1 cellular context compared by ENCODE assay signal in the genomic region with DNA sequence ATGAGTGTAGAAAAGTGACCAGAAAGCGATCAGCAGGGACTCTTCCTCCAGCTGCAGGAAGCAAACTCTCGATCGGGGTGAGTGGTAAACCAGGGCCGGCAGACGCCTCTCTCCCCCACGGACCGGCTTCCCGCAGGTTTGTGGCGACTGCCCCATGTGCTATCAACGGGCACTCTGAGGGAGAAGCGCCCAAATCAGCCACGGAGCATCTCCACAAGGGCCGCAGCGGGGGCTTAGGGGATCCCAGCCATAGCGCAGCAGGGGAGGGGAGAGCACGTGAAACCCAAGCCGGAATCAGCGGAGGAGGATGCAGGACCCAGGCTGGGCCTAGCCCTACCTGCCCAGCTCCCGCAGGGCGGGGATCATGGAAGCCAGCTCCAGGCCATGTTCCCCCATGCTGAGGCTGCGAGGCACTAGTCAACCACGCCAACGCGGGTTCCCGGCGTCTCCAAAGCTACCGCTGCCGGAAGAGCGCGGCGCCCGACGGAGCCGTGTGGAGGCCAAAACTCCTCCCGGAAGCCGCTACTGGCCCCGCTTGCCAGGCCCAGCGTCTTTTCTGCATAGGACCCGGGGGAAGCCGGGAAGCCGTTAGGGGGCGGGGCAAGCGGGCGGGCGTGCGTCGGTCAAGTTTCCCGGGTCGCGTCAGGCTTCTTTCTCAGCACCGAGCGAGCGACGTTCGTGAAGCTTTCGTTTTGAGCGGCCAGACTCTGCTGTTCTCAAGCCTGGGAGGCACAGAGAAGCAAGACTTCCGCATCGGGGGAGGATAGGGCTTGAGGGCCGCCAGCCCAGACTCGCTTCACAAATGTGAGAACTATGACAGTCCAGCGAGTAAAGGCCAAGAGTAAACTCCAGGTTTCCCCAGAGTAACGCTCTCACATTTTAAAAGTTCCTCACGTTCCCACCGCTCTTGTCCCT.
TF ChIP-seq lines count a peak whose summit lies in the region.

Gene ATR, minus strand, starts transcription at position 425 of the 915 bp plus-strand sequence. Its CDS starts 29 bp downstream, at position 396.

TF ChIP-seq in K562, 482 proteins besides CTCF, POLR2A, EP300 and RAD21 (continued from another document and continues in another):
- TF ChIP-seq FOS (IDR thresholded peaks at IDR 0.05; ENCODE audit: extremely low read depth, insufficient read length), result no peak
- TF ChIP-seq ZC3H11A (IDR thresholded peaks at IDR 0.05; ENCODE audit: low read depth, low read length), result no peak
- TF ChIP-seq BCOR (IDR thresholded peaks at IDR 0.05), result peak; percentile 70
- peak; percentile 86 for TF ChIP-seq CREM (IDR thresholded peaks at IDR 0.05; ENCODE audit: low read depth)
- TF ChIP-seq, protein P1, sequence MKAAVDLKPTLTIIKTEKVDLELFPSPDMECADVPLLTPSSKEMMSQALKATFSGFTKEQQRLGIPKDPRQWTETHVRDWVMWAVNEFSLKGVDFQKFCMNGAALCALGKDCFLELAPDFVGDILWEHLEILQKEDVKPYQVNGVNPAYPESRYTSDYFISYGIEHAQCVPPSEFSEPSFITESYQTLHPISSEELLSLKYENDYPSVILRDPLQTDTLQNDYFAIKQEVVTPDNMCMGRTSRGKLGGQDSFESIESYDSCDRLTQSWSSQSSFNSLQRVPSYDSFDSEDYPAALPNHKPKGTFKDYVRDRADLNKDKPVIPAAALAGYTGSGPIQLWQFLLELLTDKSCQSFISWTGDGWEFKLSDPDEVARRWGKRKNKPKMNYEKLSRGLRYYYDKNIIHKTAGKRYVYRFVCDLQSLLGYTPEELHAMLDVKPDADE (conservative IDR thresholded peaks at IDR 0.05; ENCODE audit: control insufficient read depth, low read depth, low read length), result peak; percentile 90
- TF ChIP-seq, protein P2, sequence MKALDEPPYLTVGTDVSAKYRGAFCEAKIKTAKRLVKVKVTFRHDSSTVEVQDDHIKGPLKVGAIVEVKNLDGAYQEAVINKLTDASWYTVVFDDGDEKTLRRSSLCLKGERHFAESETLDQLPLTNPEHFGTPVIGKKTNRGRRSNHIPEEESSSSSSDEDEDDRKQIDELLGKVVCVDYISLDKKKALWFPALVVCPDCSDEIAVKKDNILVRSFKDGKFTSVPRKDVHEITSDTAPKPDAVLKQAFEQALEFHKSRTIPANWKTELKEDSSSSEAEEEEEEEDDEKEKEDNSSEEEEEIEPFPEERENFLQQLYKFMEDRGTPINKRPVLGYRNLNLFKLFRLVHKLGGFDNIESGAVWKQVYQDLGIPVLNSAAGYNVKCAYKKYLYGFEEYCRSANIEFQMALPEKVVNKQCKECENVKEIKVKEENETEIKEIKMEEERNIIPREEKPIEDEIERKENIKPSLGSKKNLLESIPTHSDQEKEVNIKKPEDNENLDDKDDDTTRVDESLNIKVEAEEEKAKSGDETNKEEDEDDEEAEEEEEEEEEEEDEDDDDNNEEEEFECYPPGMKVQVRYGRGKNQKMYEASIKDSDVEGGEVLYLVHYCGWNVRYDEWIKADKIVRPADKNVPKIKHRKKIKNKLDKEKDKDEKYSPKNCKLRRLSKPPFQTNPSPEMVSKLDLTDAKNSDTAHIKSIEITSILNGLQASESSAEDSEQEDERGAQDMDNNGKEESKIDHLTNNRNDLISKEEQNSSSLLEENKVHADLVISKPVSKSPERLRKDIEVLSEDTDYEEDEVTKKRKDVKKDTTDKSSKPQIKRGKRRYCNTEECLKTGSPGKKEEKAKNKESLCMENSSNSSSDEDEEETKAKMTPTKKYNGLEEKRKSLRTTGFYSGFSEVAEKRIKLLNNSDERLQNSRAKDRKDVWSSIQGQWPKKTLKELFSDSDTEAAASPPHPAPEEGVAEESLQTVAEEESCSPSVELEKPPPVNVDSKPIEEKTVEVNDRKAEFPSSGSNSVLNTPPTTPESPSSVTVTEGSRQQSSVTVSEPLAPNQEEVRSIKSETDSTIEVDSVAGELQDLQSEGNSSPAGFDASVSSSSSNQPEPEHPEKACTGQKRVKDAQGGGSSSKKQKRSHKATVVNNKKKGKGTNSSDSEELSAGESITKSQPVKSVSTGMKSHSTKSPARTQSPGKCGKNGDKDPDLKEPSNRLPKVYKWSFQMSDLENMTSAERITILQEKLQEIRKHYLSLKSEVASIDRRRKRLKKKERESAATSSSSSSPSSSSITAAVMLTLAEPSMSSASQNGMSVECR (CRISPR knock-in tag; IDR thresholded peaks at IDR 0.05), result peak; percentile 87
- peak; percentile 62 for TF ChIP-seq POLR2B (IDR thresholded peaks at IDR 0.05; ENCODE audit: low read depth, partially characterized antibody)
- TF ChIP-seq MTA3 (IDR thresholded peaks at IDR 0.05; ENCODE audit: borderline replicate concordance), result peak; percentile 100
- TF ChIP-seq TOE1 (IDR thresholded peaks at IDR 0.05; ENCODE audit: borderline replicate concordance), result peak; percentile 98
- TF ChIP-seq TOE1 (CRISPR knock-in tag; IDR thresholded peaks at IDR 0.05; ENCODE audit: borderline replicate concordance, low read depth), result peak; percentile 42; the same call in 1 of the 2 replicates
- TF ChIP-seq FOXJ2 (tag; IDR thresholded peaks at IDR 0.05), result 0 out of 2 replicates have a peak, but pooled peaks have one; percentile 48
- TF ChIP-seq TBL1XR1 (IDR thresholded peaks at IDR 0.05; ENCODE audit: low read length in 2 of 2), result peak; percentile 56 to 72; a peak in 2 of 4 replicates
- TF ChIP-seq NCOA1 (IDR thresholded peaks at IDR 0.05; ENCODE audit: low read depth), result peak; percentile 76
- TF ChIP-seq MAFK (IDR thresholded peaks at IDR 0.05; ENCODE audit: low read length), result 0 out of 2 replicates have a peak, but pooled peaks have one; percentile 1
- TF ChIP-seq ZNF717 (CRISPR knock-in tag; IDR thresholded peaks at IDR 0.05), result no peak
- peak; percentile 90 for TF ChIP-seq TFAP4 (CRISPR knock-in tag; IDR thresholded peaks at IDR 0.05; ENCODE audit: borderline replicate concordance)
- no peak for TF ChIP-seq DNMT1 (IDR thresholded peaks at IDR 0.05)
- TF ChIP-seq PHF20 (IDR thresholded peaks at IDR 0.05; ENCODE audit: partially characterized antibody), result peak; percentile 70
- no peak for TF ChIP-seq FOXJ3 (CRISPR knock-in tag; IDR thresholded peaks at IDR 0.05)
- TF ChIP-seq ZNF140 (CRISPR knock-in tag; IDR thresholded peaks at IDR 0.05), result no peak
- TF ChIP-seq PHB (CRISPR knock-in tag; IDR thresholded peaks at IDR 0.05), result no peak
- no peak for TF ChIP-seq ADNP (tag; IDR thresholded peaks at IDR 0.05)
- TF ChIP-seq NBN (IDR thresholded peaks at IDR 0.05; ENCODE audit: low read depth), result peak; percentile 96
- no peak for TF ChIP-seq ZNF318 (IDR thresholded peaks at IDR 0.05; ENCODE audit: borderline replicate concordance in 1 of 2, low read depth in 1 of 2)
- peak; percentile 84 to 97 for TF ChIP-seq MAZ (CRISPR knock-in tag; conservative IDR thresholded peaks at IDR 0.05 in 1 of 2, IDR thresholded peaks at IDR 0.05 in 1 of 2)
- peak; percentile 43; the same call in 1 of the 2 replicates for TF ChIP-seq ZNF165 (CRISPR knock-in tag; IDR thresholded peaks at IDR 0.05; ENCODE audit: borderline replicate concordance)
- peak; percentile 80 for TF ChIP-seq SMAD4 (CRISPR knock-in tag; conservative IDR thresholded peaks at IDR 0.05)
- no peak; the same call in 1 of the 2 replicates for TF ChIP-seq SIN3B (IDR thresholded peaks at IDR 0.05; ENCODE audit: low read depth)
- no peak for TF ChIP-seq ZNF41 (CRISPR knock-in tag; conservative IDR thresholded peaks at IDR 0.05)
- no peak for TF ChIP-seq CHD2 (IDR thresholded peaks at IDR 0.05; ENCODE audit: low read depth, low read length)
- TF ChIP-seq SIN3A (IDR thresholded peaks at IDR 0.05; ENCODE audit: borderline replicate concordance in 2 of 2, control insufficient read depth in 1 of 2, low read depth in 2 of 2, low read length in 2 of 2), result peak; percentile 81 to 91; a peak in 3 of 4 replicates
- no peak for TF ChIP-seq E2F3 (CRISPR knock-in tag; IDR thresholded peaks at IDR 0.05)
- TF ChIP-seq, protein P3, sequence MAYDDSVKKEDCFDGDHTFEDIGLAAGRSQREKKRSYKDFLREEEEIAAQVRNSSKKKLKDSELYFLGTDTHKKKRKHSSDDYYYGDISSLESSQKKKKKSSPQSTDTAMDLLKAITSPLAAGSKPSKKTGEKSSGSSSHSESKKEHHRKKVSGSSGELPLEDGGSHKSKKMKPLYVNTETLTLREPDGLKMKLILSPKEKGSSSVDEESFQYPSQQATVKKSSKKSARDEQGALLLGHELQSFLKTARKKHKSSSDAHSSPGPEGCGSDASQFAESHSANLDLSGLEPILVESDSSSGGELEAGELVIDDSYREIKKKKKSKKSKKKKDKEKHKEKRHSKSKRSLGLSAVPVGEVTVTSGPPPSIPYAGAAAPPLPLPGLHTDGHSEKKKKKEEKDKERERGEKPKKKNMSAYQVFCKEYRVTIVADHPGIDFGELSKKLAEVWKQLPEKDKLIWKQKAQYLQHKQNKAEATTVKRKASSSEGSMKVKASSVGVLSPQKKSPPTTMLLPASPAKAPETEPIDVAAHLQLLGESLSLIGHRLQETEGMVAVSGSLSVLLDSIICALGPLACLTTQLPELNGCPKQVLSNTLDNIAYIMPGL (CRISPR knock-in tag; IDR thresholded peaks at IDR 0.05), result peak; percentile 84; the same call in 1 of the 2 replicates
- TF ChIP-seq ZBTB2 (IDR thresholded peaks at IDR 0.05), result peak; percentile 85
- no peak for TF ChIP-seq WHSC1 (IDR thresholded peaks at IDR 0.05; ENCODE audit: low read length)
- peak; percentile 83 for TF ChIP-seq PCBP1 (IDR thresholded peaks at IDR 0.05; ENCODE audit: low read depth, low read length, poor library complexity, severe bottlenecking)
- TF ChIP-seq, protein P4, sequence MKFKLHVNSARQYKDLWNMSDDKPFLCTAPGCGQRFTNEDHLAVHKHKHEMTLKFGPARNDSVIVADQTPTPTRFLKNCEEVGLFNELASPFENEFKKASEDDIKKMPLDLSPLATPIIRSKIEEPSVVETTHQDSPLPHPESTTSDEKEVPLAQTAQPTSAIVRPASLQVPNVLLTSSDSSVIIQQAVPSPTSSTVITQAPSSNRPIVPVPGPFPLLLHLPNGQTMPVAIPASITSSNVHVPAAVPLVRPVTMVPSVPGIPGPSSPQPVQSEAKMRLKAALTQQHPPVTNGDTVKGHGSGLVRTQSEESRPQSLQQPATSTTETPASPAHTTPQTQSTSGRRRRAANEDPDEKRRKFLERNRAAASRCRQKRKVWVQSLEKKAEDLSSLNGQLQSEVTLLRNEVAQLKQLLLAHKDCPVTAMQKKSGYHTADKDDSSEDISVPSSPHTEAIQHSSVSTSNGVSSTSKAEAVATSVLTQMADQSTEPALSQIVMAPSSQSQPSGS (CRISPR knock-in tag; IDR thresholded peaks at IDR 0.05), result no peak; the same call in 1 of the 2 replicates
- TF ChIP-seq RNF2 (IDR thresholded peaks at IDR 0.05), result peak; percentile 98
